Comparison of ENCODE assay signal across 8 cellular contexts in the genomic region with DNA sequence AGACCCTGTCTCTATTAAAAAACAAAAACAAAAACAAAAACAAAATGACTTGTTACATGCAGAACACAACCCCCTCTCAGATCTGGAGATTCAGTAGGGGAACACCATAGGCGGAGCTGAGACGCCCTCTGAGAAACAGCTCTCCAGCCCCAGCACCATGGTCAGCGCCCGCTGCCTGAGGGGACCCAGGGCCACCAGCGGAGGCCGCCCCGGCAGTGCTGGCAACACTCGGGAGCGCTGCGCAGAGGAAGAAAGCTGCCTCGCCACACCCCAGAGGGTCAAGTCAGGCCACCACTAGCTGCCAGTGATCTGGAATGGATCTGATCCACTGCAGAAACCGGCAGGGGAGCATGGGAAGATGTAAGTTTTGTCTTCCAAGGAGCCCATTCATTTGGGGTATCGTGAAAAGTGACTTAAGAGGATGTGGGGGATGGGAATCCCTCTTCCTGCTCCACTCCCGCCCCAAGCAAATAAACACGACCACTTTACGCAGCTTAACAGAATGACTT. TPM values are rescaled to one million over a fixed set of nuclear protein-coding genes. Genes with fewer than 3 reads are reported as not detected.
DNase-seq lines count a peak whose midpoint lies in the region; ATAC-seq and TF ChIP-seq lines count a peak whose summit lies in the region.

No MANE protein-coding gene starts in this region.

- H3K27me3 ChIP-seq in H7 (ENCODE audit: control insufficient read depth, insufficient read depth, low read length), result peaks cover 60% of the 10 kb centered on the region

- peak overlapping the region; percentile 56 for H3K4me3 Mint-ChIP-seq in activated CD8-positive, alpha-beta T cell treated with anti-CD3 and anti-CD28 coated beads for 36 hours
- H3K4me3 Mint-ChIP-seq in progenitor cell of endocrine pancreas (ENCODE audit: low read depth), result no peak overlapping the region

- intact Hi-C loops in activated CD8-positive, alpha-beta T cell treated with anti-CD3 and anti-CD28 coated beads for 36 hours (cut with micrococcal nuclease), result no loop called here

- H3K36me3 ChIP-seq in H7 (replicated peaks; ENCODE audit: control insufficient read depth, insufficient read depth, low read length), result no peaks in the 10 kb centered on the region

- H3K27ac Mint-ChIP-seq in activated CD8-positive, alpha-beta T cell treated with anti-CD3 and anti-CD28 coated beads for 36 hours, result no peak overlapping the region
- no peak overlapping the region for H3K27ac Mint-ChIP-seq in progenitor cell of endocrine pancreas

- CTCF ChIA-PET in activated CD8-positive, alpha-beta T cell treated with anti-CD3 and anti-CD28 coated beads for 36 hours (lab: Charles Lee), result interaction anchor here (0.6 to 1.1 kb wide), 3 partner anchors 10 to 172 kb away, joined by 3 to 5 read pairs (median 4); no protein-coding TSS in a partner anchor

- DNase-seq in H7 (peak; percentile 90), fibroblast of villous mesenchyme (ENCODE audit: low read depth) (peak; percentile 51), progenitor cell of endocrine pancreas (ENCODE audit: low spot score, unreplicated experiment) (peak; percentile 80), DMS79 (lab: John Stamatoyannopoulos, UW) (no peak)
- peak; percentile 71 for DNase-seq in activated CD8-positive, alpha-beta T cell treated with anti-CD3 and anti-CD28 coated beads for 36 hours

- peak; percentile 61 for ATAC-seq in activated CD8-positive, alpha-beta T cell treated with anti-CD3 and anti-CD28 coated beads for 36 hours
- ATAC-seq in HG03521 (IDR thresholded peaks at IDR 0.05; ENCODE audit: unreplicated experiment) (no peak), HG02884 (IDR thresholded peaks at IDR 0.05; ENCODE audit: unreplicated experiment) (no peak), HG03565 (IDR thresholded peaks at IDR 0.05; ENCODE audit: unreplicated experiment) (no peak)

- TF ChIP-seq CTCF in activated CD8-positive, alpha-beta T cell treated with anti-CD3 and anti-CD28 coated beads for 36 hours (IDR thresholded peaks at IDR 0.05), result no peak
- TF ChIP-seq CTCF in fibroblast of villous mesenchyme (IDR thresholded peaks at IDR 0.05; ENCODE audit: insufficient read depth, low read depth, low read length), result peak; percentile 17
- TF ChIP-seq CTCF in progenitor cell of endocrine pancreas (IDR thresholded peaks at IDR 0.05; ENCODE audit: unreplicated experiment), result no peak

- H3K4me3 ChIP-seq in H7 (ENCODE audit: insufficient read depth, low read depth, low read length) (peak overlapping the region; percentile 33), fibroblast of villous mesenchyme (ENCODE audit: low read depth, low read length) (no peak overlapping the region)

- H3K36me3 Mint-ChIP-seq in activated CD8-positive, alpha-beta T cell treated with anti-CD3 and anti-CD28 coated beads for 36 hours (ENCODE audit: low read depth), result no peaks in the 10 kb centered on the region
- no peaks in the 10 kb centered on the region for H3K36me3 Mint-ChIP-seq in progenitor cell of endocrine pancreas (ENCODE audit: insufficient read depth)

- H3K9me3 Mint-ChIP-seq in activated CD8-positive, alpha-beta T cell treated with anti-CD3 and anti-CD28 coated beads for 36 hours, result no peaks in the 10 kb centered on the region
- H3K9me3 Mint-ChIP-seq in progenitor cell of endocrine pancreas (ENCODE audit: low read depth), result peaks cover 3% of the 10 kb centered on the region

- H3K27me3 Mint-ChIP-seq in activated CD8-positive, alpha-beta T cell treated with anti-CD3 and anti-CD28 coated beads for 36 hours, result peaks cover 67% of the 10 kb centered on the region
- H3K27me3 Mint-ChIP-seq in progenitor cell of endocrine pancreas, result peaks cover 58% of the 10 kb centered on the region

- POLR2A ChIA-PET in activated CD8-positive, alpha-beta T cell treated with anti-CD3 and anti-CD28 coated beads for 36 hours (lab: Charles Lee), result interaction anchor here (2.3 kb wide), 1 partner anchor 10 kb away, joined by 5 read pairs; no protein-coding TSS in a partner anchor

- peaks cover 15% of the 10 kb centered on the region for H3K4me1 Mint-ChIP-seq in activated CD8-positive, alpha-beta T cell treated with anti-CD3 and anti-CD28 coated beads for 36 hours (ENCODE audit: low read depth)
- H3K4me1 Mint-ChIP-seq in progenitor cell of endocrine pancreas (ENCODE audit: low read depth), result peaks cover 2% of the 10 kb centered on the region

RNA-seq across cellular contexts. Expression of a gene that starts 3.1 kb away (rescaled TPM):
- 0.67 and 1.8 TPM in 2 replicates for total RNA-seq in H7 (2014; rRNA removed; shearing (Covaris generic))
- total RNA-seq in activated CD8-positive, alpha-beta T cell treated with anti-CD3 and anti-CD28 coated beads for 36 hours, result not detected
- total RNA-seq in fibroblast of villous mesenchyme (not detected in 2 replicates), progenitor cell of endocrine pancreas (1.8 and 2.5 TPM in 2 replicates)
